22 cellular contexts compared by ENCODE assay signal in genomic region chr1:47469910-47470309, GRCh38. TPM values are rescaled to one million over a fixed set of nuclear protein-coding genes. Genes with fewer than 3 reads are reported as not detected.
"Had no signal": no experiment of that assay in that cellular context is flagged by ENCODE, and none has a peak within 500 bp of the region (broad histone marks: within the 10 kb centered on the region; RNA-seq: fewer than 3 reads in every experiment).

No MANE protein-coding gene starts in this region.

- H3K9me3 ChIP-seq: lower lobe of right lung, ovary, psoas muscle, transverse colon had no signal

- H3K36me3 ChIP-seq: lower lobe of right lung, ovary, transverse colon had no signal

- DNase-seq: activated CD4-positive, alpha-beta T cell treated with anti-CD3 and anti-CD28 coated beads, Interleukin-2, amount 10 ng/mL, durations not matched to agents 7 days and 5 days; activated CD8-positive, alpha-beta T cell treated with anti-CD3 and anti-CD28 coated beads, Interleukin-2, amount 10 ng/mL, durations not matched to agents 7 days and 5 days; activated naive CD4-positive, alpha-beta T cell treated with anti-CD3 and anti-CD28 coated beads for 36 hours; activated naive CD8-positive, alpha-beta T cell treated with anti-CD3 and anti-CD28 coated beads, Interleukin-2, amount 50 U/mL, for 24 hours; activated T-cell treated with anti-CD3 and anti-CD28 coated beads, Interleukin-2, amount 50 U/mL, for 24 hours; anterior cingulate cortex; caudate nucleus; dorsolateral prefrontal cortex; foreskin fibroblast; lower lobe of right lung; naive thymus-derived CD8-positive, alpha-beta T cell; ovary; psoas muscle; right cardiac atrium; stimulated activated naive CD8-positive, alpha-beta T cell treated with anti-CD3 and anti-CD28 coated beads, Interleukin-15, Interleukin-2, amounts not matched to agents 100 U/mL and 50 U/mL, for 24 hours; transverse colon had no signal

- H2AFZ ChIP-seq: hepatocyte had no signal

- H3K36me3 Mint-ChIP-seq: brain; naive thymus-derived CD8-positive, alpha-beta T cell had no signal

- H3K9me3 Mint-ChIP-seq: activated CD4-positive, alpha-beta T cell treated with anti-CD3 and anti-CD28 coated beads, Interleukin-2, amount 10 ng/mL, durations not matched to agents 7 days and 5 days; activated naive CD4-positive, alpha-beta T cell treated with anti-CD3 and anti-CD28 coated beads for 36 hours; activated naive CD8-positive, alpha-beta T cell treated with anti-CD3 and anti-CD28 coated beads, Interleukin-2, amount 50 U/mL, for 24 hours; activated T-cell treated with anti-CD3 and anti-CD28 coated beads, Interleukin-2, amount 50 U/mL, for 24 hours; activated T-helper 2 cell treated with anti-CD3 and anti-CD28 coated beads, Interferon-gamma antibody, Interleukin-2, Interleukin-4, amounts not matched to agents 10 μg/mL and 5 μg/mL and 100 μg/mL, durations not matched to agents 14 hours and 24 hours and 36 hours; brain had no signal

- H3K27ac Mint-ChIP-seq: activated CD4-positive, alpha-beta T cell treated with anti-CD3 and anti-CD28 coated beads, Interleukin-2, amount 10 ng/mL, durations not matched to agents 7 days and 5 days; activated CD8-positive, alpha-beta T cell treated with anti-CD3 and anti-CD28 coated beads, Interleukin-2, amount 10 ng/mL, durations not matched to agents 7 days and 5 days; activated naive CD4-positive, alpha-beta T cell treated with anti-CD3 and anti-CD28 coated beads for 36 hours; activated naive CD8-positive, alpha-beta T cell treated with anti-CD3 and anti-CD28 coated beads, Interleukin-2, amount 50 U/mL, for 24 hours; activated T-cell treated with anti-CD3 and anti-CD28 coated beads, Interleukin-2, amount 50 U/mL, for 24 hours; activated T-helper 2 cell treated with anti-CD3 and anti-CD28 coated beads, Interferon-gamma antibody, Interleukin-2, Interleukin-4, amounts not matched to agents 10 μg/mL and 5 μg/mL and 100 μg/mL, durations not matched to agents 14 hours and 24 hours and 36 hours; brain had no signal

- H3K4me1 ChIP-seq: lower lobe of right lung, psoas muscle, transverse colon had no signal

- H3K4me3 Mint-ChIP-seq: activated CD4-positive, alpha-beta T cell treated with anti-CD3 and anti-CD28 coated beads, Interleukin-2, amount 10 ng/mL, durations not matched to agents 7 days and 5 days; activated CD8-positive, alpha-beta T cell treated with anti-CD3 and anti-CD28 coated beads, Interleukin-2, amount 10 ng/mL, durations not matched to agents 7 days and 5 days; activated naive CD4-positive, alpha-beta T cell treated with anti-CD3 and anti-CD28 coated beads for 36 hours; activated naive CD8-positive, alpha-beta T cell treated with anti-CD3 and anti-CD28 coated beads, Interleukin-2, amount 50 U/mL, for 24 hours; activated T-cell treated with anti-CD3 and anti-CD28 coated beads, Interleukin-2, amount 50 U/mL, for 24 hours; brain; naive thymus-derived CD8-positive, alpha-beta T cell had no signal

- H3K4me1 Mint-ChIP-seq: activated CD4-positive, alpha-beta T cell treated with anti-CD3 and anti-CD28 coated beads, Interleukin-2, amount 10 ng/mL, durations not matched to agents 7 days and 5 days; activated naive CD8-positive, alpha-beta T cell treated with anti-CD3 and anti-CD28 coated beads, Interleukin-2, amount 50 U/mL, for 24 hours; naive thymus-derived CD8-positive, alpha-beta T cell had no signal

- ATAC-seq: activated CD8-positive, alpha-beta T cell treated with anti-CD3 and anti-CD28 coated beads, Interleukin-2, amount 10 ng/mL, durations not matched to agents 7 days and 5 days; activated naive CD8-positive, alpha-beta T cell treated with anti-CD3 and anti-CD28 coated beads, Interleukin-2, amount 50 U/mL, for 24 hours; naive thymus-derived CD8-positive, alpha-beta T cell; psoas muscle; right cardiac atrium; stimulated activated naive CD8-positive, alpha-beta T cell treated with anti-CD3 and anti-CD28 coated beads, Interleukin-15, Interleukin-2, amounts not matched to agents 100 U/mL and 50 U/mL, for 24 hours had no signal

- H3K4me2 ChIP-seq: hepatocyte had no signal

- H3K4me3 ChIP-seq: dorsolateral prefrontal cortex, hepatocyte, lower lobe of right lung, ovary, psoas muscle, skin epidermis, transverse colon had no signal

- H3K27ac ChIP-seq: dorsolateral prefrontal cortex, epithelial cell of prostate, hepatocyte, lower lobe of right lung, ovary, psoas muscle, skin epidermis, transverse colon had no signal

- H3K27me3 ChIP-seq: ovary had no signal

RNA-seq across cellular contexts. Expression of gene FOXE3, which starts 53.8 kb away (rescaled TPM):
- total RNA-seq: activated CD4-positive, alpha-beta T cell treated with anti-CD3 and anti-CD28 coated beads, Interleukin-2, amount 10 ng/mL, durations not matched to agents 7 days and 5 days; activated CD8-positive, alpha-beta T cell treated with anti-CD3 and anti-CD28 coated beads, Interleukin-2, amount 10 ng/mL, durations not matched to agents 7 days and 5 days; activated naive CD4-positive, alpha-beta T cell treated with anti-CD3 and anti-CD28 coated beads for 36 hours; activated T-helper 2 cell treated with anti-CD3 and anti-CD28 coated beads, Interferon-gamma antibody, Interleukin-2, Interleukin-4, amounts not matched to agents 10 μg/mL and 5 μg/mL and 100 μg/mL, durations not matched to agents 14 hours and 24 hours and 36 hours; hepatocyte; lower lobe of right lung; mesenteric fat pad; naive thymus-derived CD8-positive, alpha-beta T cell; ovary; right cardiac atrium; transverse colon had no signal
- polyA plus RNA-seq: hepatocyte; naive thymus-derived CD8-positive, alpha-beta T cell; ovary; right cardiac atrium had no signal
